ENCODE assay signal across 11 cellular contexts in the genomic region with DNA sequence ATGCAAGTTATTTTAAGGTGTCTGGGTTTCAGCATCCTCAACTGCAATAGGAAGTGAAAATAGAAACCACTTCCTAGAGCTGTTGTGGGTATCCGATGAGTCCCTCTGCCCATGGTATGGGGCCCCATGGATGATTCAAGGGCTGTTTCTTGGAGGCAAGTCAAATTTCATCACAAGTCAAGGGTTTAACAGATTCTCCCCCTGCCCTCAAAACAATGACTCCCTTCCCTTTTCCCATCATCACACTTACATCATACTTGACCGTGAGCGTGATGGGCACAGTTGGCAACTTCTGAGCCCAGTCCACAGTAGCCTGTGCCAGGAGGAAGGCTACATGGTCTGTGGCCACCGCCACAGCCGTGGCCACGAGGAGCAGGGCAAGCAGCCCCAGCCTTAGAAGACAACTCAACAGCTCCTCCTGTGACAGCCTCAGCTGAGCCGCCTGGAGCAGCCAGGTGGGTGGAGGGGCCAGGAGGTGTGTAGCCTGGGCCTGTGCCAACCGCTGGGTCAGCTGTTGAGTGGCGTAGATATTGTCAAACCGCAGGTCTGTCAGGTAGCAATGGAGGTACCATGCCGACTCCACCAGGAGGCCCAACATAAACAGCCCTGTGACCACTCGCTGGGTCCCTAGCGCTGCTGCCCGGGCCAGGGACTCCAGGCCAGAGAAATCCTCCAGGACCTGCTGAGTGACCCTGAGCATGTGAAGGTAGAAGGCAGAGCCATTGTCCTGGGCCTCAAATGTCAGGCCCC. TPM values are rescaled to one million over a fixed set of nuclear protein-coding genes. Genes with fewer than 3 reads are reported as not detected.
DNase-seq lines count a peak whose midpoint lies in the region; ATAC-seq lines count a peak whose summit lies in the region.
"Had no signal": no experiment of that assay in that cellular context is flagged by ENCODE, and none has a peak within 500 bp of the region (broad histone marks: within the 10 kb centered on the region; RNA-seq: fewer than 3 reads in every experiment).

No MANE protein-coding gene starts in this region.

- DNase-seq in COLO668 (lab: John Stamatoyannopoulos, UW; ENCODE audit: unreplicated experiment) (peak; percentile 12), myocyte (ENCODE audit: low read depth) (peak; percentile 23), DMS79 treated with DMSO at 0.1 percent for 48 hours (lab: John Stamatoyannopoulos, UW) (no peak)
- peak; percentile 39 to 60 for DNase-seq in activated CD4-positive, alpha-beta T cell treated with anti-CD3 and anti-CD28 coated beads, Interleukin-2, amount 50 U/mL, for 48 hours
- DNase-seq: left lung, NCI-H2107 had no signal

- ATAC-seq in HG03175 (IDR thresholded peaks at IDR 0.05; ENCODE audit: unreplicated experiment) (peak; percentile 58), HG03025 (IDR thresholded peaks at IDR 0.05; ENCODE audit: low FRiP score, unreplicated experiment) (no peak), HG03439 (IDR thresholded peaks at IDR 0.05; ENCODE audit: unreplicated experiment) (no peak), HG03565 (IDR thresholded peaks at IDR 0.05; ENCODE audit: unreplicated experiment) (no peak)
- ATAC-seq: left lung had no signal

RNA-seq across cellular contexts. Expression of gene OCSTAMP, which starts 5.2 kb away (rescaled TPM):
- total RNA-seq in myocyte, result not detected in 2 replicates
- polyA plus RNA-seq in myocyte (2012), result not detected
- total RNA-seq: left lung, WTC11 had no signal

RNA-seq across cellular contexts. Expression of gene ZNF334, which starts 31.9 kb away (rescaled TPM):
- not detected in 2 replicates for total RNA-seq in myocyte
- 0.04 TPM for polyA plus RNA-seq in myocyte (2012)
